ENCODE assay signal across 31 cellular contexts in the genomic region with DNA sequence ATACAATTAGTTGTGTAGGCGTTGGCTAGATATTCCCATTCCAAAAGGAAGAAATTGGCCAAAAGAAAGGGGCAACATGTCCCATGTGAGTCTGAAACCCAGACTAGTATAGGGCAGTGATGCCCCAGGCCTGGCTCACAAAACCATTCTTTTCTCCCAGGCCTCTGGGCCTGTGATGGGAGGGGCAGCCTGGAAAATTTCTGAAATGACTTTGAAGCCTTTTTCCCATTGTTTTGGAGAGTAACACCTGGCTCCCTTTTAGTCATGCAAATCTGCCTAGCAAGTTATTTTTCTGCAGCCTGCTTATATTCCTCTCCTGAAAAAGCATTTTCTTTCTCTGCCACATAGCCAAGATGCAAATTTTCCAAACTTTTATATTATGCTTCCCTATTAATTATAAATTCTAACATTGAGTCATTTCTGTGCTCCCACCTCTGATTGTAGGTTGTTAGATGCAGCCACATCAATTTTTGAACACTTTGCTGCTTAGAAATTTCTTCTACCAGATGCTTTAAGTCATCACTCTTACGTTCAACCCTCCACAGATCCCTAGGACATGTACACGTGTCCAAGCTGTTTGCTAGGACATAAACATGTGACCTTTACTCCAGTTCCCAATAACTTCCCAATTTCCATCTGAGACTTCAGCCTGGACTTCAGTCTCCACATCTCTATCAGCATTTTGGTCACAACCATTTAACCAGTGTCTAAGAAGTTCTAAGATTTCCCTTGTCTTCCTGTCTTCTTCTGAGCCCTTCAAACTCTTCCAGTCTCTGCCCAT.
"Had no signal": no experiment of that assay in that cellular context is flagged by ENCODE, and none has a peak within 500 bp of the region (broad histone marks: within the 10 kb centered on the region; RNA-seq: fewer than 3 reads in every experiment).

No MANE protein-coding gene starts in this region.

- H2AFZ ChIP-seq: neural progenitor cell, parathyroid adenoma had no signal

- H3K4me1 ChIP-seq: breast epithelium, neural progenitor cell, parathyroid adenoma, right atrium auricular region, stomach, suprapubic skin, tibial artery had no signal

- ATAC-seq: activated CD8-positive, alpha-beta memory T cell treated with anti-CD3 and anti-CD28 coated beads, Interleukin-2, amount 10 ng/mL, durations not matched to agents 7 days and 5 days; activated CD8-positive, alpha-beta T cell treated with anti-CD3 and anti-CD28 coated beads, Interleukin-2, amount 10 ng/mL, durations not matched to agents 7 days and 5 days; activated naive CD8-positive, alpha-beta T cell treated with anti-CD3 and anti-CD28 coated beads, Interleukin-2, amount 50 U/mL, for 24 hours; esophagus mucosa; left colon; naive thymus-derived CD4-positive, alpha-beta T cell; stimulated activated naive B cell treated with anti-CD40 and anti-IgM and Interleukin-4, amounts not matched to agents 10 μg/mL and 1 μg/mL and 100 μg/mL, for 72 hours; T-helper 17 cell had no signal

- H3K4me1 Mint-ChIP-seq: activated B cell treated with CpG ODN at 0.5 μM for 24 hours; activated CD8-positive, alpha-beta memory T cell treated with anti-CD3 and anti-CD28 coated beads, Interleukin-2, amount 10 ng/mL, durations not matched to agents 7 days and 5 days; activated naive CD4-positive, alpha-beta T cell treated with anti-CD3 and anti-CD28 coated beads, Interleukin-2, amount 50 U/mL, for 24 hours; activated naive CD8-positive, alpha-beta T cell treated with anti-CD3 and anti-CD28 coated beads, Interleukin-2, amount 50 U/mL, for 24 hours; immature natural killer cell; naive thymus-derived CD4-positive, alpha-beta T cell; neural progenitor cell; stimulated activated naive B cell treated with anti-CD40 and anti-IgM and Interleukin-4, amounts not matched to agents 10 μg/mL and 1 μg/mL and 100 μg/mL, for 72 hours; T-helper 17 cell had no signal

- H3K27me3 Mint-ChIP-seq: activated B cell treated with CpG ODN at 0.5 μM for 24 hours; activated CD8-positive, alpha-beta memory T cell treated with anti-CD3 and anti-CD28 coated beads, Interleukin-2, amount 10 ng/mL, durations not matched to agents 7 days and 5 days; activated naive CD4-positive, alpha-beta T cell treated with anti-CD3 and anti-CD28 coated beads, Interleukin-2, amount 50 U/mL, for 24 hours; activated naive CD8-positive, alpha-beta T cell treated with anti-CD3 and anti-CD28 coated beads, Interleukin-2, amount 50 U/mL, for 24 hours; naive thymus-derived CD4-positive, alpha-beta T cell; T-helper 17 cell had no signal

- H3K27me3 ChIP-seq: breast epithelium, neural progenitor cell, right atrium auricular region, stomach, suprapubic skin, tibial artery had no signal

- H3K27ac Mint-ChIP-seq: activated B cell treated with CpG ODN at 0.5 μM for 24 hours; activated CD8-positive, alpha-beta memory T cell treated with anti-CD3 and anti-CD28 coated beads, Interleukin-2, amount 10 ng/mL, durations not matched to agents 7 days and 5 days; activated CD8-positive, alpha-beta T cell treated with anti-CD3 and anti-CD28 coated beads, Interleukin-2, amount 10 ng/mL, durations not matched to agents 7 days and 5 days; activated naive CD4-positive, alpha-beta T cell treated with anti-CD3 and anti-CD28 coated beads, Interleukin-2, amount 50 U/mL, for 24 hours; activated naive CD8-positive, alpha-beta T cell treated with anti-CD3 and anti-CD28 coated beads, Interleukin-2, amount 50 U/mL, for 24 hours; activated T-helper 2 cell treated with anti-CD3 and anti-CD28 coated beads, Interferon-gamma antibody, Interleukin-2, Interleukin-4, amounts not matched to agents 10 μg/mL and 5 μg/mL and 100 μg/mL, durations not matched to agents 14 hours and 24 hours and 36 hours; immature natural killer cell; naive thymus-derived CD4-positive, alpha-beta T cell; neural progenitor cell; stimulated activated naive B cell treated with anti-CD40 and anti-IgM and Interleukin-4, amounts not matched to agents 10 μg/mL and 1 μg/mL and 100 μg/mL, for 72 hours; T-helper 17 cell had no signal

- H3K4me3 ChIP-seq: breast epithelium, neural progenitor cell, right atrium auricular region, stomach, suprapubic skin, tibial artery had no signal

- H3K9me3 ChIP-seq: breast epithelium, right atrium auricular region, suprapubic skin, tibial artery had no signal

- H3K27ac ChIP-seq: breast epithelium, neural progenitor cell, parathyroid adenoma, right atrium auricular region, stomach, suprapubic skin, tibial artery had no signal

- H3K4me3 Mint-ChIP-seq: activated B cell treated with CpG ODN at 0.5 μM for 24 hours; activated CD8-positive, alpha-beta memory T cell treated with anti-CD3 and anti-CD28 coated beads, Interleukin-2, amount 10 ng/mL, durations not matched to agents 7 days and 5 days; activated CD8-positive, alpha-beta T cell treated with anti-CD3 and anti-CD28 coated beads, Interleukin-2, amount 10 ng/mL, durations not matched to agents 7 days and 5 days; activated naive CD4-positive, alpha-beta T cell treated with anti-CD3 and anti-CD28 coated beads, Interleukin-2, amount 50 U/mL, for 24 hours; activated naive CD8-positive, alpha-beta T cell treated with anti-CD3 and anti-CD28 coated beads, Interleukin-2, amount 50 U/mL, for 24 hours; immature natural killer cell; naive thymus-derived CD4-positive, alpha-beta T cell; neural progenitor cell; stimulated activated naive B cell treated with anti-CD40 and anti-IgM and Interleukin-4, amounts not matched to agents 10 μg/mL and 1 μg/mL and 100 μg/mL, for 72 hours; T-helper 17 cell had no signal

- H3K36me3 ChIP-seq: breast epithelium, neural progenitor cell, right atrium auricular region, stomach, suprapubic skin, tibial artery had no signal

- H3K4me2 ChIP-seq: neural progenitor cell had no signal

- H3K9ac ChIP-seq: neural progenitor cell, parathyroid adenoma had no signal

- H3K9me3 Mint-ChIP-seq: neural progenitor cell had no signal

- H3K79me2 ChIP-seq: parathyroid adenoma had no signal

- H3K36me3 Mint-ChIP-seq: activated CD8-positive, alpha-beta memory T cell treated with anti-CD3 and anti-CD28 coated beads, Interleukin-2, amount 10 ng/mL, durations not matched to agents 7 days and 5 days; activated naive CD4-positive, alpha-beta T cell treated with anti-CD3 and anti-CD28 coated beads, Interleukin-2, amount 50 U/mL, for 24 hours; immature natural killer cell; naive thymus-derived CD4-positive, alpha-beta T cell; neural progenitor cell; stimulated activated naive B cell treated with anti-CD40 and anti-IgM and Interleukin-4, amounts not matched to agents 10 μg/mL and 1 μg/mL and 100 μg/mL, for 72 hours had no signal

- DNase-seq: activated B cell treated with CpG ODN at 0.5 μM for 24 hours; activated CD8-positive, alpha-beta memory T cell treated with anti-CD3 and anti-CD28 coated beads, Interleukin-2, amount 10 ng/mL, durations not matched to agents 7 days and 5 days; activated CD8-positive, alpha-beta T cell treated with anti-CD3 and anti-CD28 coated beads, Interleukin-2, amount 10 ng/mL, durations not matched to agents 7 days and 5 days; activated naive CD8-positive, alpha-beta T cell treated with anti-CD3 and anti-CD28 coated beads, Interleukin-2, amount 50 U/mL, for 24 hours; activated T-cell treated with anti-CD3 and anti-CD28 coated beads, Interleukin-2, amount 50 U/mL, for 48 hours; amygdala; central memory CD4-positive, alpha-beta T cell; foreskin fibroblast; head of caudate nucleus; hippocampal formation; immature natural killer cell; kidney; left colon; midbrain; naive thymus-derived CD4-positive, alpha-beta T cell; occipital lobe; stimulated activated CD4-positive, alpha-beta T cell treated with anti-CD3 and anti-CD28 coated beads, Interleukin-15, amount 100 ng/mL, for 24 hours; stimulated activated CD4-positive, alpha-beta T cell treated with anti-CD3 and anti-CD28 coated beads, Interleukin-2, amount 100 ng/mL, for 24 hours; stimulated activated naive B cell treated with anti-CD40 and anti-IgM and Interleukin-4, amounts not matched to agents 10 μg/mL and 1 μg/mL and 100 μg/mL, for 72 hours; stomach; T-helper 17 cell; T1000; tibial artery had no signal
